24 cellular contexts compared by ENCODE assay signal in the genomic region with DNA sequence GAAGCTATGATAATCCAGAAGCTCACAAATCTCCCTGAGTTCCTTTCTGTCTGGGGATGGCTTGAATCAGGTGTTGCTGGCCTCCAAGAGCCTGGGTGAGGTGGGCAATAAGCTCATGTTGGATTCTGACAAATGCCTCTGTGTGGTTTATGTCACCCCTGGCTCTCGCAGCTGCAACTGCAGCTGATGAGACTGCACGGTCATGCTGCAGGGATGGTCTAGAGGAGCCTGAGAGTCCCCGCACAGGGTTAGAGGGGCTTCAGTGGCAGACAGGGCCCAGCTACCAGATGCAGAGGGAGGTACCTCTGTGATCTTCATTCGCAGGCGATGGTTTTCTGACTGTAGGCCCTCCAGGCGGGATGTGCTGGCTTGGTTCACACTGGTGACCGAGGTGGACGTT. TPM values are rescaled to one million over a fixed set of nuclear protein-coding genes. Genes with fewer than 3 reads are reported as not detected.
DNase-seq lines count a peak whose midpoint lies in the region; ATAC-seq, FAIRE-seq and TF ChIP-seq lines count a peak whose summit lies in the region.
"Had no signal": no experiment of that assay in that cellular context is flagged by ENCODE, and none has a peak within 500 bp of the region (broad histone marks: within the 10 kb centered on the region; RNA-seq: fewer than 3 reads in every experiment).

No MANE protein-coding gene starts in this region.

- H3K4me2 ChIP-seq in HepG2 (ENCODE audit: low read depth, low read length), result no peak overlapping the region
- H3K4me2 ChIP-seq: BLaER1 treated with 17β-estradiol and CSF1 and Interleukin-3, amounts not matched to agents 10 nM and 100 nM had no signal

- peaks cover 9% of the 10 kb centered on the region for H3K27me3 Mint-ChIP-seq in chondrocyte (ENCODE audit: low read depth)
- H3K27me3 Mint-ChIP-seq in neural crest cell (ENCODE audit: low read depth), result no peaks in the 10 kb centered on the region

- DNase-seq in HepG2 (ENCODE audit: low spot score) (no peak), right lobe of liver (no peak), chondrocyte (ENCODE audit: low spot score) (peak; percentile 39), neural crest cell (ENCODE audit: low read depth, low spot score) (no peak), A673 (ENCODE audit: low spot score) (no peak), NCI-H526 (lab: John Stamatoyannopoulos, UW) (no peak), NCI-H446 (lab: John Stamatoyannopoulos, UW) (no peak)
- DNase-seq: 8988T; CD8-positive, alpha-beta T cell; COR-L47; DMS 273 treated with DMSO at 0.1 percent for 48 hours; DMS53; DND-41; EL; GOT3; H7; HFFc6 had no signal

- H3K27ac Mint-ChIP-seq in chondrocyte (ENCODE audit: unreplicated experiment), result no peak overlapping the region
- H3K27ac Mint-ChIP-seq in neural crest cell (ENCODE audit: unreplicated experiment), result peak overlapping the region; percentile 17
- H3K27ac Mint-ChIP-seq: B cell; CD8-positive, alpha-beta T cell; HFFc6 had no signal

- FAIRE-seq in HepG2 (lab: Jason Lieb, UNC), result no peak
- FAIRE-seq: GM12892, GM18507, HTR-8/SVneo had no signal

- no peaks in the 10 kb centered on the region for H3K9me3 ChIP-seq in HepG2 (ENCODE audit: low read length)
- no peaks in the 10 kb centered on the region for H3K9me3 ChIP-seq in right lobe of liver
- H3K9me3 ChIP-seq in A673 (ENCODE audit: low read depth, low read length, poor library complexity, severe bottlenecking), result no peaks in the 10 kb centered on the region
- H3K9me3 ChIP-seq: BLaER1 treated with 17β-estradiol and CSF1 and Interleukin-3, amounts not matched to agents 10 nM and 100 nM had no signal

- no peaks in the 10 kb centered on the region for H3K9me3 Mint-ChIP-seq in chondrocyte (ENCODE audit: low read depth)
- no peaks in the 10 kb centered on the region for H3K9me3 Mint-ChIP-seq in neural crest cell
- H3K9me3 Mint-ChIP-seq: CD8-positive, alpha-beta T cell; HFFc6 had no signal

- CTCF ChIA-PET in HepG2 (lab: Yijun Ruan, JAX; ENCODE audit: low intra/inter-chr PET ratio, low total read pairs) (no interaction called here), A673 (lab: Charles Lee) (no interaction called here)

- POLR2A ChIA-PET in HepG2 (lab: Yijun Ruan, JAX) (no interaction called here), A673 (lab: Charles Lee; ENCODE audit: low non-redundant PET) (no interaction called here)

- no peak overlapping the region for H3K4me3 ChIP-seq in HepG2 (replicated peaks in 1 of 3; ENCODE audit: insufficient read depth in 1 of 3, low read depth in 2 of 3, low read length in 3 of 3)
- no peak overlapping the region for H3K4me3 ChIP-seq in right lobe of liver
- H3K4me3 ChIP-seq in A673 (ENCODE audit: low read depth, low read length, poor library complexity, severe bottlenecking), result no peak overlapping the region
- H3K4me3 ChIP-seq: BLaER1 treated with 17β-estradiol and CSF1 and Interleukin-3, amounts not matched to agents 10 nM and 100 nM had no signal

- ATAC-seq in HepG2, result peak; percentile 42; the same call in 1 of the 3 replicates
- ATAC-seq in right lobe of liver, result no peak
- no peak for ATAC-seq in esophagus mucosa
- ATAC-seq: CD8-positive, alpha-beta T cell; HCT116 had no signal

- no peaks in the 10 kb centered on the region for H3K36me3 Mint-ChIP-seq in chondrocyte (ENCODE audit: low read depth)
- no peaks in the 10 kb centered on the region for H3K36me3 Mint-ChIP-seq in neural crest cell (ENCODE audit: low read depth)
- H3K36me3 Mint-ChIP-seq: CD8-positive, alpha-beta T cell had no signal

- H3K4me1 Mint-ChIP-seq in chondrocyte (ENCODE audit: low read depth), result no peaks in the 10 kb centered on the region
- peaks cover 16% of the 10 kb centered on the region for H3K4me1 Mint-ChIP-seq in neural crest cell
- H3K4me1 Mint-ChIP-seq: B cell had no signal

- no peaks in the 10 kb centered on the region for H3K79me2 ChIP-seq in HepG2 (ENCODE audit: insufficient read depth, low read length)

- TF ChIP-seq CTCF in HepG2 (CRISPR knock-in tag; IDR thresholded peaks at IDR 0.05) (no peak), right lobe of liver (IDR thresholded peaks at IDR 0.05) (no peak), chondrocyte (IDR thresholded peaks at IDR 0.05) (no peak), neural crest cell (conservative IDR thresholded peaks at IDR 0.05) (no peak), A673 (conservative IDR thresholded peaks at IDR 0.05; ENCODE audit: low read depth, low read length) (no peak)

- 45% methylated on average over 5 of the region's 8 CpGs for WGBS in HepG2 (ENCODE audit: low lambda C conversion rate)
- 89% methylated on average over 7 of the region's 8 CpGs for WGBS in right lobe of liver (ENCODE audit: insufficient coverage, low coverage, low lambda C conversion rate, missing lambda C conversion rate)

- no peak overlapping the region for H2AFZ ChIP-seq in HepG2 (ENCODE audit: low read length)

- TF ChIP-seq EP300 in HepG2 (IDR thresholded peaks at IDR 0.05; ENCODE audit: low read depth in 2 of 2, low read length in 2 of 2) (no peak), HepG2 (CRISPR knock-in tag; IDR thresholded peaks at IDR 0.05; ENCODE audit: borderline replicate concordance) (no peak)

- H3K36me3 ChIP-seq in HepG2 (replicated peaks in 1 of 2; ENCODE audit: control insufficient read depth in 1 of 2, insufficient read depth in 2 of 2, low read length in 2 of 2) (no peaks in the 10 kb centered on the region), right lobe of liver (no peaks in the 10 kb centered on the region), A673 (ENCODE audit: insufficient read depth, low read length, poor library complexity, severe bottlenecking) (no peaks in the 10 kb centered on the region)
- H3K36me3 ChIP-seq: BLaER1 treated with 17β-estradiol and CSF1 and Interleukin-3, amounts not matched to agents 10 nM and 100 nM had no signal

- intact Hi-C loops in HepG2 (cut with micrococcal nuclease; ENCODE audit: unreplicated experiment) (no loop called here), right lobe of liver (cut with DNase I) (no loop called here), A673 (cut with micrococcal nuclease; ENCODE audit: unreplicated experiment) (no loop called here)

- no peaks in the 10 kb centered on the region for H3K4me1 ChIP-seq in HepG2 (ENCODE audit: insufficient read depth, low read length)
- H3K4me1 ChIP-seq in right lobe of liver, result no peaks in the 10 kb centered on the region
- no peaks in the 10 kb centered on the region for H3K4me1 ChIP-seq in A673 (ENCODE audit: insufficient read depth, low read length, poor library complexity, severe bottlenecking)
- H3K4me1 ChIP-seq: BLaER1 treated with 17β-estradiol and CSF1 and Interleukin-3, amounts not matched to agents 10 nM and 100 nM had no signal

- no peak overlapping the region for H3K27ac ChIP-seq in HepG2 (ENCODE audit: extremely low read length, insufficient read depth, low read length)
- no peak overlapping the region for H3K27ac ChIP-seq in right lobe of liver
- H3K27ac ChIP-seq in A673 (ENCODE audit: low read depth, low read length, poor library complexity, severe bottlenecking), result no peak overlapping the region
- H3K27ac ChIP-seq: BLaER1 treated with 17β-estradiol and CSF1 and Interleukin-3, amounts not matched to agents 10 nM and 100 nM had no signal

- TF ChIP-seq POLR2A in HepG2 (IDR thresholded peaks at IDR 0.05; ENCODE audit: insufficient read depth in 1 of 2, low read depth in 2 of 2, low read length in 2 of 2), result no peak
- no peak for TF ChIP-seq POLR2A in right lobe of liver (IDR thresholded peaks at IDR 0.05)

- peaks cover 0 to 10% of the 10 kb centered on the region in 2 experiments; a peak in 3 of 5 replicates for H3K27me3 ChIP-seq in HepG2 (ENCODE audit: control insufficient read depth in 1 of 2, insufficient read depth in 2 of 2, low read length in 2 of 2)
- no peaks in the 10 kb centered on the region for H3K27me3 ChIP-seq in right lobe of liver
- no peaks in the 10 kb centered on the region for H3K27me3 ChIP-seq in A673 (replicated peaks; ENCODE audit: insufficient read depth, low read depth, low read length, poor library complexity)
- H3K27me3 ChIP-seq: BLaER1 treated with 17β-estradiol and CSF1 and Interleukin-3, amounts not matched to agents 10 nM and 100 nM had no signal

- H4K20me1 ChIP-seq in HepG2 (ENCODE audit: insufficient read depth, low read length), result no peaks in the 10 kb centered on the region
- H4K20me1 ChIP-seq: BLaER1 treated with 17β-estradiol and CSF1 and Interleukin-3, amounts not matched to agents 10 nM and 100 nM had no signal

- no peak overlapping the region for H3K9ac ChIP-seq in HepG2 (ENCODE audit: insufficient read depth, low read depth, low read length)
- H3K9ac ChIP-seq: BLaER1 treated with 17β-estradiol and CSF1 and Interleukin-3, amounts not matched to agents 10 nM and 100 nM had no signal

- H3K4me3 Mint-ChIP-seq in chondrocyte (ENCODE audit: unreplicated experiment) (no peak overlapping the region), neural crest cell (no peak overlapping the region)
- H3K4me3 Mint-ChIP-seq: B cell; CD8-positive, alpha-beta T cell; HFFc6 had no signal

- TF ChIP-seq RAD21 in HepG2 (CRISPR knock-in tag; IDR thresholded peaks at IDR 0.05), result no peak

- no TSS peak for BruUV-seq in HepG2 (replicated peaks; lab: Mats Ljungman, UMichigan)
- BruUV-seq in A673 (replicated peaks; lab: Mats Ljungman, UMichigan), result no TSS peak

- in situ Hi-C loops in HepG2 (cut with HindIII; ENCODE audit: extremely low pct_ligation_motif_present, low pct_unique_long_range_greater_than_20kb), result no loop called here

RNA-seq across cellular contexts. Expression of a gene that starts 47.5 kb away (rescaled TPM):
- total RNA-seq in HepG2 (2016; rRNA removed; fragmentation: Illumina TruSeq; extraction: Trizol), result 2.2 and 2.8 TPM in 2 replicates
- 0.51 and 0.62 TPM in 2 replicates for total RNA-seq in HepG2 (2016; cell fraction: cytosol; rRNA removed; fragmentation: Illumina TruSeq; extraction: Trizol; ENCODE audit: low read depth)
- 2.1 and 2.6 TPM in 2 replicates for total RNA-seq in HepG2 (2016; cell fraction: insoluble cytoplasmic fraction; rRNA removed; fragmentation: Illumina TruSeq; extraction: Trizol)
- total RNA-seq in HepG2 (2016; cell fraction: membrane; rRNA removed; fragmentation: Illumina TruSeq; extraction: Trizol), result 1.1 and 1.2 TPM in 2 replicates
- 2.2 and 2.8 TPM in 2 replicates for total RNA-seq in HepG2 (2016; cell fraction: nucleus; rRNA removed; fragmentation: Illumina TruSeq; extraction: Trizol)
- 2.0 and 2.8 TPM in 2 replicates for polyA plus RNA-seq in HepG2 (2011; rRNA removed)
- polyA plus RNA-seq in HepG2 (2011; cell fraction: cytosol; rRNA removed), result 1.5 and 2.0 TPM in 2 replicates
- polyA plus RNA-seq in HepG2 (2011; cell fraction: nucleus; rRNA removed), result 5.2 and 5.6 TPM in 2 replicates
- polyA plus RNA-seq in HepG2 (2012), result 1.9 and 2.1 TPM in 2 replicates
- polyA plus RNA-seq in HepG2 (2016; cell fraction: cytosol; fragmentation: Illumina TruSeq; extraction: Trizol; ENCODE audit: low read depth), result 0.31 and 0.54 TPM in 2 replicates
- 2.9 and 3.0 TPM in 2 replicates for polyA plus RNA-seq in HepG2 (2016; cell fraction: insoluble cytoplasmic fraction; fragmentation: Illumina TruSeq; extraction: Trizol; ENCODE audit: low read depth)
- 0.96 and 1.1 TPM in 2 replicates for polyA plus RNA-seq in HepG2 (2016; cell fraction: membrane; fragmentation: Illumina TruSeq; extraction: Trizol; ENCODE audit: low read depth)
- polyA plus RNA-seq in HepG2 (2016; cell fraction: nucleus; fragmentation: Illumina TruSeq; extraction: Trizol; ENCODE audit: insufficient read depth, low read depth), result 3.1 and 3.8 TPM in 2 replicates
- polyA minus RNA-seq in HepG2 (2011; rRNA and poly(A)+ RNA removed; ENCODE audit: low replicate concordance), result 6.2 and 19.2 TPM in 2 replicates
- 1.1 TPM in 2 replicates for polyA minus RNA-seq in HepG2 (2011; cell fraction: cytosol; rRNA and poly(A)+ RNA removed)
- 3.1 and 4.0 TPM in 2 replicates for polyA minus RNA-seq in HepG2 (2011; cell fraction: nucleus; rRNA and poly(A)+ RNA removed)
- 10 to 100 TPM in 2 of 6 experiments, 1 to 10 TPM in 4; 5.1 to 17.5 (median 9.7) TPM for total RNA-seq in right lobe of liver
- 24.3 to 30.8 TPM (median 24.5 TPM) in 3 replicates for total RNA-seq in chondrocyte
- total RNA-seq in neural crest cell, result 2.2 and 2.4 TPM in 2 replicates
- total RNA-seq in A673 (2021), result 2.8 and 3.2 TPM in 2 replicates
- 56.0 TPM for total RNA-seq in esophagus mucosa
